Comparison of ENCODE assay signal across 17 cellular contexts in the genomic region with DNA sequence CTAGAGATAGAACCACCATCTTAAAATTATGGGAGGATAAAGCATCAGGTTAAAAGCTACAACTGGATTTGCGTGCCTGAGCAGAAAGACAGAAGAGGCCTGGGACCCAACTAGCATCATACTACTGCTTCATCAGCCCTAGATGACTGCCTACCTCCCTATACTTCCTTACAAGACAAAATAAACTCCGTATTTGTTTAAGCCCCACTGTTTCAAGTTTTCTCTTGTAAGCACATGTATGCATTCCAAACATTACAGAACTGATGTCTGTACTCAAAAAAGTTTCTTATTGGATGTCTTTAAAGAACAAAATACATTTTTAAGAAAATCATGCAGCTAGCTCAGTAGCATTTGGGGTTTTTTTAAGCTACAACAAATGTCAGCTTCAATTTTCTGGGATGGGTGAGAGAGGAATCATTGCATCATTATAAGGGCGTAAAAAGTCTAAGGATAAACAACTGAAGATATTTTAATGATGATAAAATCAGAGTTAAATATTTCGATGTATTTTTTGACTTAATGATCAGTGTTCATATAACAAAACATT.
"Had no signal": no experiment of that assay in that cellular context is flagged by ENCODE, and none has a peak within 500 bp of the region (broad histone marks: within the 10 kb centered on the region; RNA-seq: fewer than 3 reads in every experiment).

No MANE protein-coding gene starts in this region.

- H3K27ac Mint-ChIP-seq: naive thymus-derived CD8-positive, alpha-beta T cell had no signal

- ATAC-seq: gastrocnemius medialis; heart right ventricle; mucosa of descending colon; naive thymus-derived CD8-positive, alpha-beta T cell had no signal

- H3K4me3 Mint-ChIP-seq: naive thymus-derived CD8-positive, alpha-beta T cell had no signal

- H3K27ac ChIP-seq: esophagus squamous epithelium, gastrocnemius medialis, heart right ventricle, neutrophil, right atrium auricular region, stomach had no signal

- H3K27me3 Mint-ChIP-seq: naive thymus-derived CD8-positive, alpha-beta T cell had no signal

- H3K9me3 ChIP-seq: gastrocnemius medialis, neutrophil had no signal

- H3K4me1 ChIP-seq: gastrocnemius medialis, right atrium auricular region, stomach had no signal

- H3K27me3 ChIP-seq: esophagus squamous epithelium, gastrocnemius medialis, heart right ventricle, neutrophil, right atrium auricular region, stomach had no signal

- H3K4me3 ChIP-seq: esophagus squamous epithelium, gastrocnemius medialis, heart right ventricle, mucosa of descending colon, right atrium auricular region, stomach had no signal

- H3K36me3 ChIP-seq: gastrocnemius medialis, neutrophil, right atrium auricular region, stomach had no signal

- DNase-seq: dermis blood vessel endothelial cell; esophagus squamous epithelium; gastrocnemius medialis; heart right ventricle; hypothalamus; kidney glomerular epithelial cell; mucosa of descending colon; naive thymus-derived CD8-positive, alpha-beta T cell; posterior cingulate gyrus; small intestine; stimulated activated CD4-positive, alpha-beta T cell treated with anti-CD3 and anti-CD28 coated beads, Interleukin-12 subunit alpha, Interleukin-12 subunit beta, amount 100 ng/mL, for 4 hours; stimulated activated naive CD4-positive, alpha-beta T cell; stomach; substantia nigra; trophoblast cell had no signal
